22 cellular contexts compared by ENCODE assay signal in genomic region chr16:16110111-16110490, GRCh38.
DNase-seq lines count a peak whose midpoint lies in the region; ATAC-seq, FAIRE-seq and TF ChIP-seq lines count a peak whose summit lies in the region.
"Had no signal": no experiment of that assay in that cellular context is flagged by ENCODE, and none has a peak within 500 bp of the region (broad histone marks: within the 10 kb centered on the region; RNA-seq: fewer than 3 reads in every experiment).

No MANE protein-coding gene starts in this region.

- no peaks in the 10 kb centered on the region for H3K9me3 Mint-ChIP-seq in activated CD4-positive, alpha-beta T cell treated with anti-CD3 and anti-CD28 coated beads, Interleukin-2, amount 10 ng/mL, durations not matched to agents 7 days and 5 days

- H3K9me3 ChIP-seq in heart left ventricle (no peaks in the 10 kb centered on the region), pancreas (no peaks in the 10 kb centered on the region), thyroid gland (no peaks in the 10 kb centered on the region)
- no peaks in the 10 kb centered on the region for H3K9me3 ChIP-seq in effector memory CD4-positive, alpha-beta T cell (ENCODE audit: control insufficient read depth, low read length)
- H3K9me3 ChIP-seq: A549, HAP-1 had no signal

- H3K27ac ChIP-seq in heart left ventricle (no peak overlapping the region), pancreas (peak overlapping the region in 3 of 4 donors; percentile 22 to 74 (median 48)), thyroid gland (peak overlapping the region; percentile 51 to 83 (median 74))
- H3K27ac ChIP-seq in effector memory CD4-positive, alpha-beta T cell (ENCODE audit: insufficient read depth, low read length, poor library complexity, severe bottlenecking) = no peak overlapping the region
- H3K27ac ChIP-seq: 22Rv1, A549, BLaER1, GM23248, HL-60 had no signal

- intact Hi-C loops in left ventricle myocardium superior (cut with micrococcal nuclease) = no loop called here
- intact Hi-C loops in heart left ventricle (cut with DNase I) = loop anchor here in 1 of 10 donors (10.0 kb wide), 1 partner anchor 55 kb away; no protein-coding TSS in a partner anchor
- intact Hi-C loops in pancreas (cut with DNase I) = no loop called here
- intact Hi-C loops in thyroid gland (cut with DNase I) = no loop called here

- peak overlapping the region; percentile 46 for H3K27ac Mint-ChIP-seq in activated CD4-positive, alpha-beta T cell treated with anti-CD3 and anti-CD28 coated beads, Interleukin-2, amount 10 ng/mL, durations not matched to agents 7 days and 5 days

- H3K27me3 ChIP-seq in heart left ventricle (no peaks in the 10 kb centered on the region), pancreas (no peaks in the 10 kb centered on the region), thyroid gland (no peaks in the 10 kb centered on the region)
- H3K27me3 ChIP-seq in effector memory CD4-positive, alpha-beta T cell (replicated peaks; ENCODE audit: control insufficient read depth, insufficient read depth, low read length, poor library complexity, severe bottlenecking) = no peaks in the 10 kb centered on the region
- H3K27me3 ChIP-seq: BLaER1 had no signal

- CTCF ChIA-PET in activated CD4-positive, alpha-beta T cell treated with anti-CD3 and anti-CD28 coated beads, Interleukin-2, amount 10 ng/mL, durations not matched to agents 7 days and 5 days (lab: Charles Lee) = interaction anchor here (1.0 kb wide), 1 partner anchor 10 kb away, joined by 4 read pairs; no protein-coding TSS in a partner anchor

- H3K27me3 Mint-ChIP-seq in activated CD4-positive, alpha-beta T cell treated with anti-CD3 and anti-CD28 coated beads, Interleukin-2, amount 10 ng/mL, durations not matched to agents 7 days and 5 days = no peaks in the 10 kb centered on the region
- H3K27me3 Mint-ChIP-seq: CD4-positive, alpha-beta memory T cell had no signal

- H3K36me3 Mint-ChIP-seq in activated CD4-positive, alpha-beta T cell treated with anti-CD3 and anti-CD28 coated beads, Interleukin-2, amount 10 ng/mL, durations not matched to agents 7 days and 5 days (ENCODE audit: low read depth) = peaks cover 54% of the 10 kb centered on the region

- H3K36me3 ChIP-seq in heart left ventricle (peaks cover 2 to 93% (median 70%) of the 10 kb centered on the region in 9 donors), pancreas (peaks cover 0 to 22% (median 3%) of the 10 kb centered on the region in 3 donors), thyroid gland (peaks cover 40% of the 10 kb centered on the region in 2 donors)
- peaks cover 75% of the 10 kb centered on the region for H3K36me3 ChIP-seq in effector memory CD4-positive, alpha-beta T cell (ENCODE audit: control insufficient read depth, insufficient read depth, low read length)

- H3K4me3 ChIP-seq in heart left ventricle (no peak overlapping the region), pancreas (no peak overlapping the region), thyroid gland (replicated peaks in 1 of 3) (no peak overlapping the region)
- H3K4me3 ChIP-seq in effector memory CD4-positive, alpha-beta T cell (ENCODE audit: insufficient read depth, low read depth, low read length, poor library complexity, severe bottlenecking) = no peak overlapping the region
- H3K4me3 ChIP-seq: A549, BLaER1, GM23248, HAP-1 had no signal

- H3K4me1 ChIP-seq in heart left ventricle (no peaks in the 10 kb centered on the region), pancreas (peaks cover 0 to 3% (median 0%) of the 10 kb centered on the region in 3 donors), thyroid gland (peaks cover 16 to 20% of the 10 kb centered on the region in 2 donors)
- no peaks in the 10 kb centered on the region for H3K4me1 ChIP-seq in effector memory CD4-positive, alpha-beta T cell (ENCODE audit: control insufficient read depth, insufficient read depth, low read length, poor library complexity, severe bottlenecking)
- H3K4me1 ChIP-seq: A549, HAP-1 had no signal

- no peak for DNase-seq in activated CD4-positive, alpha-beta T cell treated with anti-CD3 and anti-CD28 coated beads, Interleukin-2, amount 10 ng/mL, durations not matched to agents 7 days and 5 days
- DNase-seq in activated CD4-positive, alpha-beta T cell treated with anti-CD3 and anti-CD28 coated beads, Interleukin-2, amount 50 U/mL, for 48 hours = no peak
- DNase-seq in left ventricle myocardium superior (peak; percentile 11), heart left ventricle (no peak), pancreas (no peak), thyroid gland (peak; percentile 75 to 80)
- no peak for DNase-seq in effector memory CD4-positive, alpha-beta T cell
- DNase-seq: AML-193; CD4-positive, alpha-beta memory T cell; DMS153; DMS79; GDM1; GM23248 had no signal

- no peaks in the 10 kb centered on the region for H3K4me1 Mint-ChIP-seq in activated CD4-positive, alpha-beta T cell treated with anti-CD3 and anti-CD28 coated beads, Interleukin-2, amount 10 ng/mL, durations not matched to agents 7 days and 5 days
- H3K4me1 Mint-ChIP-seq: CD14-positive monocyte; CD4-positive, alpha-beta memory T cell had no signal

- no peak for TF ChIP-seq POLR2A in heart left ventricle (IDR thresholded peaks at IDR 0.05)
- TF ChIP-seq POLR2A in thyroid gland (IDR thresholded peaks at IDR 0.05) = no peak

- POLR2A ChIA-PET in activated CD4-positive, alpha-beta T cell treated with anti-CD3 and anti-CD28 coated beads, Interleukin-2, amount 10 ng/mL, durations not matched to agents 7 days and 5 days (lab: Charles Lee) = no interaction called here

- TF ChIP-seq CTCF in heart left ventricle (IDR thresholded peaks at IDR 0.05) (no peak), pancreas (IDR thresholded peaks at IDR 0.05) (no peak), thyroid gland (IDR thresholded peaks at IDR 0.05) (no peak)

- H3K4me3 Mint-ChIP-seq in activated CD4-positive, alpha-beta T cell treated with anti-CD3 and anti-CD28 coated beads, Interleukin-2, amount 10 ng/mL, durations not matched to agents 7 days and 5 days = no peak overlapping the region
- H3K4me3 Mint-ChIP-seq: CD14-positive monocyte; CD4-positive, alpha-beta memory T cell had no signal

- no peak for FAIRE-seq in pancreas (lab: Jason Lieb, UNC)
- FAIRE-seq: A549, GM12892, GM18507 had no signal

- ATAC-seq in left ventricle myocardium superior (no peak), heart left ventricle (no peak), pancreas (no peak), HG02884 (IDR thresholded peaks at IDR 0.05; ENCODE audit: unreplicated experiment) (no peak)
- ATAC-seq: A549 had no signal

- 97 to 98% (median 97%) methylated on average over 9 of the region's 9 CpGs for WGBS in heart left ventricle, 4 donors
- WGBS in pancreas, 2 donors = 96 to 97% methylated on average over 9 of the region's 9 CpGs
- 65% methylated on average over 9 of the region's 9 CpGs for WGBS in thyroid gland, 2 donors

Comparison
In these comparisons a context has a peak if more than half of its experiments do, and no peak if none do; other contexts are left out.
1. DNase-seq: peak in left ventricle myocardium superior (single experiment) and thyroid gland (2 of 2); none in activated CD4-positive, alpha-beta T cell treated with anti-CD3 and anti-CD28 coated beads, Interleukin-2, amount 10 ng/mL, durations not matched to agents 7 days and 5 days (single experiment), activated CD4-positive, alpha-beta T cell treated with anti-CD3 and anti-CD28 coated beads, Interleukin-2, amount 50 U/mL, for 48 hours (0 of 2), heart left ventricle (0 of 5), pancreas (0 of 6) and effector memory CD4-positive, alpha-beta T cell (0 of 3).
2. H3K27ac ChIP-seq: peak in pancreas (3 of 4) and thyroid gland (3 of 3); none in heart left ventricle (0 of 12) and effector memory CD4-positive, alpha-beta T cell (single experiment).